ENCODE assay signal across 8 cellular contexts in genomic region chr5:141320225-141321169, GRCh38. TPM values are rescaled to one million over a fixed set of nuclear protein-coding genes. Genes with fewer than 3 reads are reported as not detected.
DNase-seq lines count a peak whose midpoint lies in the region; ATAC-seq and TF ChIP-seq lines count a peak whose summit lies in the region.

Gene TAF7 (minus strand): TSS chr5:141320784. CDS start chr5:141320044, 740 bp downstream.

- peak within 1 kb of the TSS; percentile 97 for H3K27ac ChIP-seq in CD4-positive, alpha-beta memory T cell (ENCODE audit: low read depth, low read length)
- peak within 1 kb of the TSS; percentile 86 to 99 (median 96) for H3K27ac ChIP-seq in dorsolateral prefrontal cortex
- H3K27ac ChIP-seq in right lobe of liver = peak within 1 kb of the TSS; percentile 84 to 90 (median 89)

- H3K9me3 Mint-ChIP-seq in CD4-positive, alpha-beta memory T cell = peaks cover 10 to 75% (median 67%) of the 10 kb centered on the region in 8 donors

- peaks cover 0 to 2% of the 10 kb centered on the region in 2 donors for H3K27me3 Mint-ChIP-seq in CD4-positive, alpha-beta memory T cell

- TF ChIP-seq CTCF in dorsolateral prefrontal cortex (IDR thresholded peaks at IDR 0.05 in 54 of 56, conservative IDR thresholded peaks at IDR 0.05 in 2 of 56; ENCODE audit: low read depth in 1 of 56, partially characterized antibody in 56 of 56) (peak; percentile 65 to 92 (median 78)), right lobe of liver (IDR thresholded peaks at IDR 0.05) (peak; percentile 71 to 89 (median 86))

- intact Hi-C loops in CD4-positive, alpha-beta memory T cell (cut with micrococcal nuclease) = loop anchor here (1.0 to 10.0 kb wide), 9 partner anchors 94 to 1216 kb away; partner anchors contain the start of genes ANKHD1, DIAPH1, PCDHGA10 and PCDHGB7
- intact Hi-C loops in dorsolateral prefrontal cortex (cut with DNase I) = loop anchor here (2.0 kb wide), 1 partner anchor 240 kb away; no protein-coding TSS in a partner anchor
- intact Hi-C loops in right lobe of liver (cut with DNase I) = no loop called here

- peaks cover 19% of the 10 kb centered on the region for H3K36me3 ChIP-seq in CD4-positive, alpha-beta memory T cell (ENCODE audit: insufficient read depth, low read length)
- peaks cover 0 to 11% (median 0%) of the 10 kb centered on the region in 4 donors for H3K36me3 ChIP-seq in right lobe of liver

- peak within 1 kb of the TSS; percentile 54 to 77 for H3K4me3 ChIP-seq in CD4-positive, alpha-beta memory T cell (ENCODE audit: low read length in 2 of 2)
- H3K4me3 ChIP-seq in dorsolateral prefrontal cortex (peak within 1 kb of the TSS; percentile 57 to 97 (median 84)), right lobe of liver (peak within 1 kb of the TSS; percentile 68 to 72 (median 70))

- H3K9me3 ChIP-seq in CD4-positive, alpha-beta memory T cell (ENCODE audit: control insufficient read depth in 1 of 2, low read length in 2 of 2) = peaks cover 19 to 31% of the 10 kb centered on the region in 2 donors
- H3K9me3 ChIP-seq in right lobe of liver = peaks cover 9 to 35% (median 21%) of the 10 kb centered on the region in 4 donors

- peaks cover 15% of the 10 kb centered on the region for H3K4me1 ChIP-seq in CD4-positive, alpha-beta memory T cell (ENCODE audit: insufficient read depth, low read length)
- H3K4me1 ChIP-seq in right lobe of liver = no peaks in the 10 kb centered on the region

- DNase-seq in CD4-positive, alpha-beta memory T cell = peak; percentile 92 to 93 (median 93)
- DNase-seq in NCI-H82 (lab: John Stamatoyannopoulos, UW) (peak; percentile 91), dorsolateral prefrontal cortex (peak; percentile 79 to 92 (median 88)), right lobe of liver (peak; percentile 92 to 94 (median 93))
- peak; percentile 91 to 92 for DNase-seq in activated CD4-positive, alpha-beta T cell treated with anti-CD3 and anti-CD28 coated beads, Interleukin-2, amount 50 U/mL, for 48 hours
- DNase-seq in stimulated activated CD4-positive, alpha-beta T cell treated with anti-CD3 and anti-CD28 coated beads, Interleukin-4, amount 100 ng/mL, for 4 hours = peak; percentile 90 to 92

- peak; percentile 91 for TF ChIP-seq POLR2A in right lobe of liver (IDR thresholded peaks at IDR 0.05)

- POLR2A ChIA-PET in CD4-positive, alpha-beta memory T cell (lab: Charles Lee; ENCODE audit: partially characterized antibody) = interaction anchor here (0.5 to 2.6 kb wide), 22 partner anchors 8 to 1386 kb away, joined by 3 to 27 read pairs (median 5); partner anchors contain the start of genes ANKHD1, DIAPH1, HDAC3 and IK

- H3K4me1 Mint-ChIP-seq in CD4-positive, alpha-beta memory T cell = peaks cover 20 to 32% (median 26%) of the 10 kb centered on the region in 4 donors

- peak within 1 kb of the TSS; percentile 93 to 100 (median 97) for H3K27ac Mint-ChIP-seq in CD4-positive, alpha-beta memory T cell

- ATAC-seq in GM19397 (IDR thresholded peaks at IDR 0.05; ENCODE audit: unreplicated experiment) (peak; percentile 98), HG03571 (IDR thresholded peaks at IDR 0.05; ENCODE audit: unreplicated experiment) (peak; percentile 92), right lobe of liver (peak; percentile 99)

- H3K4me3 Mint-ChIP-seq in CD4-positive, alpha-beta memory T cell = peak within 1 kb of the TSS; percentile 90 to 99 (median 98)

- peaks cover 39 to 40% of the 10 kb centered on the region in 2 donors for H3K36me3 Mint-ChIP-seq in CD4-positive, alpha-beta memory T cell

- no peaks in the 10 kb centered on the region for H3K27me3 ChIP-seq in CD4-positive, alpha-beta memory T cell (ENCODE audit: insufficient read depth, low read length)
- H3K27me3 ChIP-seq in dorsolateral prefrontal cortex = peaks cover 0 to 3% (median 0%) of the 10 kb centered on the region in 45 donors
- no peaks in the 10 kb centered on the region for H3K27me3 ChIP-seq in right lobe of liver

- CTCF ChIA-PET in CD4-positive, alpha-beta memory T cell (lab: Charles Lee; ENCODE audit: partially characterized antibody) = interaction anchor here (0.6 to 4.8 kb wide), 22 partner anchors 9 to 610 kb away, joined by 3 to 38 read pairs (median 4); partner anchors contain the start of genes PCDHB14, PCDHGA1, PCDHGA10 and PCDHGA11

- WGBS in right lobe of liver (ENCODE audit: insufficient coverage, low coverage, low lambda C conversion rate, missing lambda C conversion rate) = under 1% methylated on average over 45 of the region's 67 CpGs

RNA-seq across cellular contexts. Expression of gene TAF7, which starts in this region (rescaled TPM):
- total RNA-seq in CD4-positive, alpha-beta memory T cell = 100 to 1,000 TPM; 109 to 119 TPM
- 100 to 1,000 TPM; 165 to 216 TPM for polyA plus RNA-seq in CD4-positive, alpha-beta memory T cell
- total RNA-seq in dorsolateral prefrontal cortex (10 to 100 TPM; 40.8 to 97.5 (median 65.5) TPM), right lobe of liver (10 to 100 TPM; 17.7 to 37.9 (median 22.3) TPM)

Comparison
In these comparisons a context has a peak if more than half of its experiments do, and no peak if none do; other contexts are left out.
1. Peak in every context shown above with its lines: DNase-seq, ATAC-seq, H3K4me3 ChIP-seq and H3K27ac ChIP-seq.
2. intact Hi-C loops: an anchor here in CD4-positive, alpha-beta memory T cell (1.0 to 10.0 kb wide) and dorsolateral prefrontal cortex (2.0 kb wide); none called in right lobe of liver.